11 cellular contexts compared by ENCODE assay signal in the genomic region with DNA sequence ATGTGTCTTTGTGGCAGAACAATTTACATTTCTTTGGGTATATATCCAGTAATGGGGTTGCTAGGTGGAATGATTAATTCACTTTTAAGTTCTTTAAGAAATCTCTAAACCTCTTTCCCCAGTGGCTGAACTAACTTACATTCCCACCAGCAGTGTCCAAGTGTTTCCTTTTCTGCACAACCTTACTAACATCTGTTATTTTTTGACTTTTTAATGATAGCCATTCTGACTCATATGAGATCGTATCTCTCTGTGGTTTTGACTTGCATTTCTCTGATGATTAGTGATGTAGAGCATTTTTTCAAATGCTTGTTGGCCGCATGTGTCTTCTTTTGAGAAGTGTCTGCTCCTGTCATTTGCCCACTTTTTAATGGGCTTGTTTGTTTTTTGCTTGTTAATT. TPM values are rescaled to one million over a fixed set of nuclear protein-coding genes. Genes with fewer than 3 reads are reported as not detected.
A peak's percentile ranks its signal among the peaks of the same experiment; 100 is the strongest.
DNase-seq lines count a peak whose midpoint lies in the region; ATAC-seq and TF ChIP-seq lines count a peak whose summit lies in the region.
"Had no signal": no experiment of that assay in that cellular context is flagged by ENCODE, and none has a peak within 500 bp of the region (broad histone marks: within the 10 kb centered on the region; RNA-seq: fewer than 3 reads in every experiment).

No MANE protein-coding gene starts in this region.

- no peaks in the 10 kb centered on the region for H3K79me2 ChIP-seq in OCI-LY7 (ENCODE audit: insufficient read depth, low read depth, low read length)

- H3K9me2 ChIP-seq in OCI-LY7 (ENCODE audit: insufficient read depth, low read length), result no peaks in the 10 kb centered on the region

- H3K27ac ChIP-seq in OCI-LY7 (ENCODE audit: low read depth, low read length, poor library complexity, severe bottlenecking), result no peak overlapping the region

- no peaks in the 10 kb centered on the region for H3K27me3 ChIP-seq in skeletal muscle satellite cell (ENCODE audit: control insufficient read depth, insufficient read depth, low read length)

- H3K36me3 ChIP-seq in skeletal muscle satellite cell (ENCODE audit: insufficient read depth, low read length) (peaks cover 15% of the 10 kb centered on the region), OCI-LY7 (ENCODE audit: insufficient read depth, low read length) (peaks cover 8% of the 10 kb centered on the region)

- CTCF ChIA-PET in activated CD4-positive, alpha-beta T cell treated with anti-CD3 and anti-CD28 coated beads for 36 hours (lab: Charles Lee), result no interaction called here
- CTCF ChIA-PET in OCI-LY7 (lab: Charles Lee; ENCODE audit: unreplicated experiment), result no interaction called here

- peaks cover 4% of the 10 kb centered on the region for H3K4me1 Mint-ChIP-seq in activated CD4-positive, alpha-beta T cell treated with anti-CD3 and anti-CD28 coated beads for 36 hours
- peaks cover 3% of the 10 kb centered on the region for H3K4me1 Mint-ChIP-seq in nephron progenitor cell

- H3K4me1 ChIP-seq in skeletal muscle satellite cell (ENCODE audit: control insufficient read depth, insufficient read depth, low read length), result peaks cover 12% of the 10 kb centered on the region
- peaks cover 5% of the 10 kb centered on the region for H3K4me1 ChIP-seq in OCI-LY7 (ENCODE audit: insufficient read depth, low read length, poor library complexity, severe bottlenecking)

- H3K27ac Mint-ChIP-seq in activated CD4-positive, alpha-beta T cell treated with anti-CD3 and anti-CD28 coated beads for 36 hours, result no peak overlapping the region
- H3K27ac Mint-ChIP-seq in nephron progenitor cell, result no peak overlapping the region
- H3K27ac Mint-ChIP-seq: activated B cell treated with CpG ODN at 0.5 μM for 24 hours had no signal

- H3K4me3 ChIP-seq in skeletal muscle satellite cell (ENCODE audit: low read length), result no peak overlapping the region
- no peak overlapping the region for H3K4me3 ChIP-seq in OCI-LY7 (ENCODE audit: low read depth, low read length, poor library complexity, severe bottlenecking)

- DNase-seq in activated CD4-positive, alpha-beta T cell treated with anti-CD3 and anti-CD28 coated beads for 36 hours, result no peak
- DNase-seq in activated CD4-positive, alpha-beta T cell treated with anti-CD3 and anti-CD28 coated beads, Interleukin-2, amount 50 U/mL, for 48 hours, result no peak
- DNase-seq in SW480 (ENCODE audit: low spot score), result peak; percentile 33
- no peak for DNase-seq in OCI-LY7 (ENCODE audit: low spot score)
- DNase-seq in nephron progenitor cell, result no peak
- no peak for DNase-seq in RPMI8226
- DNase-seq: activated B cell treated with CpG ODN at 0.5 μM for 24 hours, right cardiac atrium had no signal

- ATAC-seq in activated CD4-positive, alpha-beta T cell treated with anti-CD3 and anti-CD28 coated beads for 36 hours, result peak; percentile 26
- peak; percentile 49 for ATAC-seq in HG03025 (IDR thresholded peaks at IDR 0.05; ENCODE audit: low FRiP score, unreplicated experiment)
- ATAC-seq: right cardiac atrium had no signal

- peaks cover 2% of the 10 kb centered on the region for H3K9me3 Mint-ChIP-seq in activated CD4-positive, alpha-beta T cell treated with anti-CD3 and anti-CD28 coated beads for 36 hours (ENCODE audit: low read depth)
- H3K9me3 Mint-ChIP-seq in nephron progenitor cell, result peaks cover 22% of the 10 kb centered on the region

- TF ChIP-seq CTCF in OCI-LY7 (conservative IDR thresholded peaks at IDR 0.05; ENCODE audit: low read length), result no peak
- TF ChIP-seq CTCF in nephron progenitor cell (IDR thresholded peaks at IDR 0.05), result no peak

- intact Hi-C loops in activated CD4-positive, alpha-beta T cell treated with anti-CD3 and anti-CD28 coated beads for 36 hours (cut with DNase I, micrococcal nuclease), result no loop called here
- intact Hi-C loops in OCI-LY7 (cut with micrococcal nuclease; ENCODE audit: unreplicated experiment), result no loop called here

- POLR2A ChIA-PET in activated CD4-positive, alpha-beta T cell treated with anti-CD3 and anti-CD28 coated beads for 36 hours (lab: Charles Lee), result no interaction called here
- POLR2A ChIA-PET in OCI-LY7 (lab: Charles Lee), result no interaction called here

- no peak overlapping the region for H3K9ac ChIP-seq in skeletal muscle satellite cell (ENCODE audit: low read depth, low read length)

- H3K4me2 ChIP-seq in skeletal muscle satellite cell (ENCODE audit: low read length) (peak overlapping the region; percentile 11), OCI-LY7 (ENCODE audit: low read length) (no peak overlapping the region)

- H3K9me3 ChIP-seq in skeletal muscle satellite cell (replicated peaks; ENCODE audit: low read length) (peaks cover 3% of the 10 kb centered on the region), OCI-LY7 (ENCODE audit: low read length) (peaks cover 15% of the 10 kb centered on the region; the same call in 1 of the 2 replicates)

- peaks cover 10% of the 10 kb centered on the region for H3K36me3 Mint-ChIP-seq in activated CD4-positive, alpha-beta T cell treated with anti-CD3 and anti-CD28 coated beads for 36 hours (ENCODE audit: low read depth)
- peaks cover 10% of the 10 kb centered on the region for H3K36me3 Mint-ChIP-seq in nephron progenitor cell (ENCODE audit: low read depth)

- H2AFZ ChIP-seq in OCI-LY7 (ENCODE audit: low read length), result no peak overlapping the region

- no peaks in the 10 kb centered on the region for H3K27me3 Mint-ChIP-seq in activated CD4-positive, alpha-beta T cell treated with anti-CD3 and anti-CD28 coated beads for 36 hours
- H3K27me3 Mint-ChIP-seq in nephron progenitor cell (ENCODE audit: low read depth, poor library complexity), result peaks cover 3% of the 10 kb centered on the region
- H3K27me3 Mint-ChIP-seq: activated B cell treated with CpG ODN at 0.5 μM for 24 hours had no signal

- H3K4me3 Mint-ChIP-seq in activated CD4-positive, alpha-beta T cell treated with anti-CD3 and anti-CD28 coated beads for 36 hours, result no peak overlapping the region
- H3K4me3 Mint-ChIP-seq in nephron progenitor cell, result no peak overlapping the region
- H3K4me3 Mint-ChIP-seq: activated B cell treated with CpG ODN at 0.5 μM for 24 hours had no signal

- no peaks in the 10 kb centered on the region for H4K20me1 ChIP-seq in OCI-LY7 (ENCODE audit: insufficient read depth, low read length)

- BruUV-seq in OCI-LY7 (replicated peaks; lab: Mats Ljungman, UMichigan), result no TSS peak

RNA-seq across cellular contexts. Expression of a gene that starts 43.1 kb away (rescaled TPM):
- under 1 TPM in 1 of 2 experiments, not detected in 1; 0.14 TPM for total RNA-seq in activated CD4-positive, alpha-beta T cell treated with anti-CD3 and anti-CD28 coated beads for 36 hours
- total RNA-seq in skeletal muscle satellite cell (2012; rRNA removed), result not detected in 2 replicates
- total RNA-seq in OCI-LY7 (2014; rRNA removed; shearing (Covaris generic)), result 0.06 TPM in 1 of 2 replicates, not detected in the other
- total RNA-seq in OCI-LY7 (2022), result 0.13 and 0.18 TPM in 2 replicates
- total RNA-seq: epithelial cell of proximal tubule, right cardiac atrium had no signal
